Comparison of ENCODE assay signal across 10 cellular contexts in genomic region chr17:77408284-77408683, GRCh38.
A peak's percentile ranks its signal among the peaks of the same experiment; 100 is the strongest.
DNase-seq lines count a peak whose midpoint lies in the region; ATAC-seq and TF ChIP-seq lines count a peak whose summit lies in the region.
"Had no signal": no experiment of that assay in that cellular context is flagged by ENCODE, and none has a peak within 500 bp of the region (broad histone marks: within the 10 kb centered on the region; RNA-seq: fewer than 3 reads in every experiment).

No MANE protein-coding gene starts in this region.

- peak overlapping the region; percentile 87 to 99 (median 93) for H3K27ac Mint-ChIP-seq in CD4-positive, alpha-beta memory T cell

- H3K9me3 ChIP-seq in CD4-positive, alpha-beta memory T cell (ENCODE audit: control insufficient read depth in 1 of 2, low read length in 2 of 2) = no peaks in the 10 kb centered on the region
- H3K9me3 ChIP-seq in esophagus muscularis mucosa = peaks cover 0 to 6% (median 0%) of the 10 kb centered on the region in 4 donors
- H3K9me3 ChIP-seq in body of pancreas = no peaks in the 10 kb centered on the region

- H3K36me3 ChIP-seq in CD4-positive, alpha-beta memory T cell (ENCODE audit: insufficient read depth, low read length) = peaks cover 2% of the 10 kb centered on the region
- H3K36me3 ChIP-seq in esophagus muscularis mucosa (peaks cover 0 to 6% (median 3%) of the 10 kb centered on the region in 4 donors), body of pancreas (replicated peaks in 1 of 2; ENCODE audit: insufficient read depth in 1 of 2, low read depth in 2 of 2) (no peaks in the 10 kb centered on the region)

- peaks cover 97% of the 10 kb centered on the region for H3K4me1 ChIP-seq in CD4-positive, alpha-beta memory T cell (ENCODE audit: insufficient read depth, low read length)
- H3K4me1 ChIP-seq in esophagus muscularis mucosa (peaks cover 74 to 98% (median 91%) of the 10 kb centered on the region in 4 donors), body of pancreas (peaks cover 26% of the 10 kb centered on the region)

- TF ChIP-seq POLR2A in esophagus muscularis mucosa (IDR thresholded peaks at IDR 0.05; ENCODE audit: low read depth) (no peak), body of pancreas (IDR thresholded peaks at IDR 0.05) (no peak)

- H3K4me3 ChIP-seq in CD4-positive, alpha-beta memory T cell (ENCODE audit: low read length in 2 of 2) = no peak overlapping the region
- H3K4me3 ChIP-seq in esophagus muscularis mucosa = peak overlapping the region in 3 of 4 donors; percentile 39 to 44 (median 40)
- H3K4me3 ChIP-seq in body of pancreas = no peak overlapping the region

- intact Hi-C loops in CD4-positive, alpha-beta memory T cell (cut with micrococcal nuclease) = loop anchor here (5.0 kb wide), 1 partner anchor 36 kb away; no protein-coding TSS in a partner anchor
- intact Hi-C loops in esophagus muscularis mucosa (cut with DNase I) (no loop called here), posterior vena cava (cut with DNase I) (no loop called here), body of pancreas (cut with DNase I) (no loop called here)

- no peak for TF ChIP-seq CTCF in RWPE1 (conservative IDR thresholded peaks at IDR 0.05; ENCODE audit: low read depth)
- no peak for TF ChIP-seq CTCF in esophagus muscularis mucosa (IDR thresholded peaks at IDR 0.05)
- no peak for TF ChIP-seq CTCF in body of pancreas (IDR thresholded peaks at IDR 0.05)

- TF ChIP-seq EP300 in esophagus muscularis mucosa (IDR thresholded peaks at IDR 0.05) = no peak

- H3K4me3 Mint-ChIP-seq in CD4-positive, alpha-beta memory T cell = peak overlapping the region in 7 of 8 donors; percentile 46 to 96 (median 63)

- WGBS in esophagus muscularis mucosa = 58% methylated on average over 7 of the region's 9 CpGs
- WGBS in body of pancreas, 2 donors = 75 to 77% methylated on average over 2 to 9 of the region's 9 CpGs

- no peak for ATAC-seq in body of pancreas

- peaks cover 37 to 41% of the 10 kb centered on the region in 2 donors for H3K36me3 Mint-ChIP-seq in CD4-positive, alpha-beta memory T cell

- POLR2A ChIA-PET in CD4-positive, alpha-beta memory T cell (lab: Charles Lee; ENCODE audit: partially characterized antibody) = interaction anchor here (0.7 to 97.0 kb wide), 4 partner anchors 1 to 550 kb away, joined by 5 to 6031 read pairs (median 3072); partner anchors contain the start of gene TNRC6C
- POLR2A ChIA-PET in RWPE1 (lab: Yijun Ruan, JAX; ENCODE audit: low non-redundant PET) = no interaction called here

- CTCF ChIA-PET in CD4-positive, alpha-beta memory T cell (lab: Charles Lee; ENCODE audit: partially characterized antibody) = interaction anchor here (0.9 to 4.5 kb wide), 4 partner anchors 22 to 93 kb away, joined by 3 to 29 read pairs (median 5); no protein-coding TSS in a partner anchor
- CTCF ChIA-PET in RWPE1 (lab: Yijun Ruan, JAX) = interaction anchor here (1.1 kb wide), 1 partner anchor 77 kb away, joined by 5 read pairs; no protein-coding TSS in a partner anchor

- H3K27me3 Mint-ChIP-seq in CD4-positive, alpha-beta memory T cell = no peaks in the 10 kb centered on the region

- peaks cover 0 to 5% (median 0%) of the 10 kb centered on the region in 8 donors for H3K9me3 Mint-ChIP-seq in CD4-positive, alpha-beta memory T cell

- no peaks in the 10 kb centered on the region for H3K27me3 ChIP-seq in CD4-positive, alpha-beta memory T cell (ENCODE audit: insufficient read depth, low read length)
- H3K27me3 ChIP-seq in esophagus muscularis mucosa = no peaks in the 10 kb centered on the region
- no peaks in the 10 kb centered on the region for H3K27me3 ChIP-seq in body of pancreas

- peak overlapping the region; percentile 87 for H3K27ac ChIP-seq in CD4-positive, alpha-beta memory T cell (ENCODE audit: low read depth, low read length)
- H3K27ac ChIP-seq in RWPE1 (peak overlapping the region; percentile 98), esophagus muscularis mucosa (replicated peaks in 1 of 4) (peak overlapping the region; percentile 96 to 99 (median 98)), body of pancreas (no peak overlapping the region)

- DNase-seq in CD4-positive, alpha-beta memory T cell = no peak
- DNase-seq in RWPE1 (ENCODE audit: low spot score) (no peak), esophagus muscularis mucosa (ENCODE audit: extremely low spot score) (no peak), posterior vena cava (ENCODE audit: low spot score) (peak; percentile 71), NK-92 (lab: John Stamatoyannopoulos, UW; ENCODE audit: unreplicated experiment) (no peak), body of pancreas (no peak), HuH-7 (ENCODE audit: low spot score) (no peak)
- no peak for DNase-seq in stimulated activated CD8-positive, alpha-beta memory T cell treated with anti-CD3 and anti-CD28 coated beads, Interleukin-4, amount 100 ng/mL, for 48 hours
- DNase-seq: DMS79, NCI-H2171 had no signal

- peaks cover 60 to 100% (median 81%) of the 10 kb centered on the region in 4 donors for H3K4me1 Mint-ChIP-seq in CD4-positive, alpha-beta memory T cell

Comparison
In these comparisons a context has a peak if more than half of its experiments do, and no peak if none do; other contexts are left out.
1. H3K27ac ChIP-seq: peak in CD4-positive, alpha-beta memory T cell (single experiment), RWPE1 (single experiment) and esophagus muscularis mucosa (4 of 4); none in body of pancreas (0 of 4).
2. H3K4me3 ChIP-seq: peak in esophagus muscularis mucosa (3 of 4); none in CD4-positive, alpha-beta memory T cell (0 of 2) and body of pancreas (0 of 2).